In genomic region chr19:34500656-34501120, GRCh38 we compare ENCODE assay signal across 13 cellular contexts. TPM values are rescaled to one million over a fixed set of nuclear protein-coding genes. Genes with fewer than 3 reads are reported as not detected.
DNase-seq lines count a peak whose midpoint lies in the region; ATAC-seq and TF ChIP-seq lines count a peak whose summit lies in the region.
"Had no signal": no experiment of that assay in that cellular context is flagged by ENCODE, and none has a peak within 500 bp of the region (broad histone marks: within the 10 kb centered on the region; RNA-seq: fewer than 3 reads in every experiment).

No MANE protein-coding gene starts in this region.

- peak overlapping the region; percentile 56 for H3K9ac ChIP-seq in KMS-11
- H3K9ac ChIP-seq: BLaER1 had no signal

- peak overlapping the region; percentile 46 for H3K4me3 Mint-ChIP-seq in stimulated activated memory B cell treated with anti-CD40 and anti-IgM and Interleukin-4, amounts not matched to agents 10 μg/mL and 1 μg/mL and 100 μg/mL, for 72 hours
- H3K4me3 Mint-ChIP-seq: brain; dendritic cell treated with granulocyte-macrophage colony-stimulating factor and Interleukin-4, amounts not matched to agents 40 ng/mL and 50 ng/mL, for 4 days; T-helper 2 cell treated with Interferon-gamma antibody and Interleukin-4, amounts not matched to agents 5 μg/mL and 100 μg/mL, for 36 hours had no signal

- H2AFZ ChIP-seq in KMS-11 (ENCODE audit: low read depth) (peak overlapping the region; percentile 79), hepatocyte (no peak overlapping the region)

- H3K79me2 ChIP-seq in KMS-11 (ENCODE audit: insufficient read depth, low read depth) = no peaks in the 10 kb centered on the region
- no peaks in the 10 kb centered on the region for H3K79me2 ChIP-seq in hepatocyte

- peaks cover 12% of the 10 kb centered on the region for H3K4me1 ChIP-seq in KMS-11 (ENCODE audit: low read depth, poor library complexity, severe bottlenecking)
- H3K4me1 ChIP-seq in hepatocyte (ENCODE audit: insufficient read depth) = peaks cover 5% of the 10 kb centered on the region
- H3K4me1 ChIP-seq: SJCRH30 had no signal

- 84% methylated on average over 22 of the region's 25 CpGs for WGBS in hepatocyte (ENCODE audit: low lambda C conversion rate, missing lambda C conversion rate)

- no peaks in the 10 kb centered on the region for H3K36me3 ChIP-seq in KMS-11 (ENCODE audit: insufficient read depth)
- no peaks in the 10 kb centered on the region for H3K36me3 ChIP-seq in hepatocyte (replicated peaks; ENCODE audit: insufficient read depth, low read depth)
- H3K36me3 ChIP-seq: BLaER1 had no signal

- CTCF ChIA-PET in GM10248 (lab: Yijun Ruan, JAX) = interaction anchor here (0.8 to 1.9 kb wide), 8 partner anchors 11 to 723 kb away, joined by 3 to 13 read pairs (median 3); partner anchors contain the start of gene PDCD2L

- peak; percentile 20 for DNase-seq in GM10248 (ENCODE audit: extremely low spot score)
- DNase-seq in hepatocyte (ENCODE audit: low spot score) = no peak
- no peak for DNase-seq in UCSD-AML1 (lab: John Stamatoyannopoulos, UW; ENCODE audit: unreplicated experiment)
- no peak for DNase-seq in SHP77 treated with DMSO at 0.1 percent for 48 hours (lab: John Stamatoyannopoulos, UW)
- DNase-seq: SJCRH30 had no signal

- H3K36me3 Mint-ChIP-seq in stimulated activated memory B cell treated with anti-CD40 and anti-IgM and Interleukin-4, amounts not matched to agents 10 μg/mL and 1 μg/mL and 100 μg/mL, for 72 hours = no peaks in the 10 kb centered on the region
- H3K36me3 Mint-ChIP-seq: activated naive CD4-positive, alpha-beta T cell treated with anti-CD3 and anti-CD28 coated beads, Interleukin-2, amount 50 U/mL, for 72 hours had no signal

- H4K20me1 ChIP-seq in KMS-11 (ENCODE audit: insufficient read depth) (no peaks in the 10 kb centered on the region), hepatocyte (ENCODE audit: insufficient read depth, poor library complexity, severe bottlenecking) (no peaks in the 10 kb centered on the region)
- H4K20me1 ChIP-seq: BLaER1 had no signal

- H3K27ac Mint-ChIP-seq in stimulated activated memory B cell treated with anti-CD40 and anti-IgM and Interleukin-4, amounts not matched to agents 10 μg/mL and 1 μg/mL and 100 μg/mL, for 72 hours = peak overlapping the region; percentile 56
- H3K27ac Mint-ChIP-seq: activated naive CD4-positive, alpha-beta T cell treated with anti-CD3 and anti-CD28 coated beads, Interleukin-2, amount 50 U/mL, for 72 hours; dendritic cell treated with granulocyte-macrophage colony-stimulating factor and Interleukin-4, amounts not matched to agents 40 ng/mL and 50 ng/mL, for 4 days; T-helper 2 cell treated with Interferon-gamma antibody and Interleukin-4, amounts not matched to agents 5 μg/mL and 100 μg/mL, for 36 hours had no signal

- H3K9me3 ChIP-seq in hepatocyte (ENCODE audit: low read depth) = no peaks in the 10 kb centered on the region
- H3K9me3 ChIP-seq: BLaER1, SJCRH30 had no signal

- peaks cover 23% of the 10 kb centered on the region for H3K27me3 Mint-ChIP-seq in stimulated activated memory B cell treated with anti-CD40 and anti-IgM and Interleukin-4, amounts not matched to agents 10 μg/mL and 1 μg/mL and 100 μg/mL, for 72 hours

- TF ChIP-seq CTCF in GM10248 (IDR thresholded peaks at IDR 0.05; ENCODE audit: control extremely low read depth, extremely low read depth, low read depth, missing control alignments) (no peak), KMS-11 (conservative IDR thresholded peaks at IDR 0.05; ENCODE audit: low read depth, low read length) (no peak), hepatocyte (IDR thresholded peaks at IDR 0.05; ENCODE audit: poor library complexity) (no peak)

- no peak for ATAC-seq in stimulated activated memory B cell treated with anti-CD40 and anti-IgM and Interleukin-4, amounts not matched to agents 10 μg/mL and 1 μg/mL and 100 μg/mL, for 72 hours
- ATAC-seq in HG02970 (IDR thresholded peaks at IDR 0.05; ENCODE audit: low FRiP score, unreplicated experiment) = no peak

- H3K9me3 Mint-ChIP-seq in stimulated activated memory B cell treated with anti-CD40 and anti-IgM and Interleukin-4, amounts not matched to agents 10 μg/mL and 1 μg/mL and 100 μg/mL, for 72 hours = no peaks in the 10 kb centered on the region
- H3K9me3 Mint-ChIP-seq: activated naive CD4-positive, alpha-beta T cell treated with anti-CD3 and anti-CD28 coated beads, Interleukin-2, amount 50 U/mL, for 72 hours; brain; dendritic cell treated with granulocyte-macrophage colony-stimulating factor and Interleukin-4, amounts not matched to agents 40 ng/mL and 50 ng/mL, for 4 days; T-helper 2 cell treated with Interferon-gamma antibody and Interleukin-4, amounts not matched to agents 5 μg/mL and 100 μg/mL, for 36 hours had no signal

- H3K27ac ChIP-seq in KMS-11 (peak overlapping the region; percentile 62), hepatocyte (peak overlapping the region; percentile 18)
- H3K27ac ChIP-seq: BLaER1, SJCRH30 had no signal

- no peaks in the 10 kb centered on the region for H3K27me3 ChIP-seq in KMS-11 (ENCODE audit: insufficient read depth, low read depth)
- H3K27me3 ChIP-seq in hepatocyte = no peaks in the 10 kb centered on the region
- H3K27me3 ChIP-seq: SJCRH30 had no signal

- no peaks in the 10 kb centered on the region for H3K9me2 ChIP-seq in hepatocyte (replicated peaks; ENCODE audit: insufficient read depth)

- no peak overlapping the region for H3K4me3 ChIP-seq in KMS-11 (IDR thresholded peaks at IDR 0.05; ENCODE audit: insufficient read depth, low read depth, low read length)
- H3K4me3 ChIP-seq in hepatocyte = no peak overlapping the region
- H3K4me3 ChIP-seq: BLaER1, SJCRH30 had no signal

- H3K4me1 Mint-ChIP-seq in stimulated activated memory B cell treated with anti-CD40 and anti-IgM and Interleukin-4, amounts not matched to agents 10 μg/mL and 1 μg/mL and 100 μg/mL, for 72 hours = peaks cover 23% of the 10 kb centered on the region

- POLR2A ChIA-PET in GM10248 (lab: Yijun Ruan, JAX) = no interaction called here

- H3K4me2 ChIP-seq in KMS-11 = peak overlapping the region; percentile 81
- no peak overlapping the region for H3K4me2 ChIP-seq in hepatocyte

RNA-seq across cellular contexts. Expression of gene WTIP, which starts 19.1 kb away (rescaled TPM):
- 21.5 and 29.3 TPM in 2 replicates for total RNA-seq in hepatocyte
- 17.1 and 18.1 TPM in 2 replicates for polyA plus RNA-seq in hepatocyte
